ENCODE assay signal across 26 cellular contexts in genomic region chr3:181930105-181930504, GRCh38.
"Had no signal": no experiment of that assay in that cellular context is flagged by ENCODE, and none has a peak within 500 bp of the region (broad histone marks: within the 10 kb centered on the region; RNA-seq: fewer than 3 reads in every experiment).

No MANE protein-coding gene starts in this region.

- H3K4me1 ChIP-seq: breast epithelium, esophagus muscularis mucosa, foreskin keratinocyte, heart left ventricle, left ventricle myocardium inferior, parathyroid adenoma, right atrium auricular region, suprapubic skin, tibial nerve had no signal

- DNase-seq: activated CD4-positive, alpha-beta T cell treated with anti-CD3 and anti-CD28 coated beads for 4 hours; activated CD4-positive, alpha-beta T cell treated with anti-CD3 and anti-CD28 coated beads, Interleukin-2, amount 50 U/mL, for 4 hours; activated naive CD4-positive, alpha-beta T cell; activated T-cell treated with anti-CD3 and anti-CD28 coated beads for 4 hours; activated T-cell treated with anti-CD3 and anti-CD28 coated beads, Interleukin-2, amount 50 U/mL, for 72 hours; central memory CD4-positive, alpha-beta T cell; foreskin keratinocyte; heart left ventricle; kidney glomerular epithelial cell; left ventricle myocardium inferior; mesendoderm; natural killer cell; occipital lobe; stimulated activated CD4-positive, alpha-beta T cell treated with anti-CD3 and anti-CD28 coated beads, Interleukin-15, amount 100 ng/mL, for 24 hours; stimulated activated CD4-positive, alpha-beta T cell treated with anti-CD3 and anti-CD28 coated beads, Interleukin-2, amount 100 ng/mL, for 24 hours; stimulated activated naive CD4-positive, alpha-beta T cell had no signal

- H2AFZ ChIP-seq: neural progenitor cell, parathyroid adenoma had no signal

- ATAC-seq: activated naive CD4-positive, alpha-beta T cell treated with anti-CD3 and anti-CD28 coated beads, Interleukin-2, amount 50 U/mL, for 72 hours; activated T-cell treated with anti-CD3 and anti-CD28 coated beads, Interleukin-2, amount 50 U/mL, for 72 hours; foreskin keratinocyte; heart left ventricle; natural killer cell had no signal

- H3K27ac ChIP-seq: breast epithelium, esophagus muscularis mucosa, foreskin keratinocyte, heart left ventricle, left ventricle myocardium inferior, neural progenitor cell, parathyroid adenoma, right atrium auricular region, suprapubic skin, tibial nerve, VCaP had no signal

- H3K27me3 ChIP-seq: breast epithelium, esophagus muscularis mucosa, foreskin keratinocyte, heart left ventricle, neural progenitor cell, right atrium auricular region, suprapubic skin, tibial nerve had no signal

- H3K9ac ChIP-seq: neural progenitor cell, parathyroid adenoma had no signal

- H3K36me3 ChIP-seq: breast epithelium, esophagus muscularis mucosa, heart left ventricle, left ventricle myocardium inferior, neural progenitor cell, right atrium auricular region, suprapubic skin, tibial nerve had no signal

- H3K4me2 ChIP-seq: neural progenitor cell had no signal

- H3K4me3 ChIP-seq: breast epithelium, esophagus muscularis mucosa, heart left ventricle, left ventricle myocardium inferior, lung, neural progenitor cell, right atrium auricular region, suprapubic skin, tibial nerve had no signal

- H3K79me2 ChIP-seq: parathyroid adenoma had no signal

- H3K9me3 ChIP-seq: esophagus muscularis mucosa, right atrium auricular region, suprapubic skin, tibial nerve had no signal
